In the genomic region with DNA sequence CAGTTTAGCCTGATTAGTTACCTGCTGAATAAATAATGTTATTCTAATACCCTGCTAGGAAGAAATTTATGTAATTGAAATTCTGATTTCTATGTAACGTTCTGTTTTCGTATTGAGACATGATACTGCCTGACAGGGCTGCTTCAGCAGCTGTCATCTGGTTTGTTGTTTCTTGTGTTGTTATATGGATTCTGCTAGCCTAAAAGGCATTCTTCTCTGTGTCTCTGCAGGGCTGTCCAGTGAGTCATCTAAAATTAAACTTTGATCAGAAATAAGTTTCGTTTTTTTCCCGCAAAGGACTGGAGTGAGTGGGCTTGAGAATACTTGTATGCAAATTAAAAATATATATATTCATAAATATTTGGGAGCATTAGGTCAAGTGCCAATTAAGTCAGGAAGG, we compare ENCODE assay signal across 13 cellular contexts.
DNase-seq lines count a peak whose midpoint lies in the region; ATAC-seq and TF ChIP-seq lines count a peak whose summit lies in the region.
"Had no signal": no experiment of that assay in that cellular context is flagged by ENCODE, and none has a peak within 500 bp of the region (broad histone marks: within the 10 kb centered on the region; RNA-seq: fewer than 3 reads in every experiment).

No MANE protein-coding gene starts in this region.

- H3K27ac Mint-ChIP-seq in natural killer cell, result peak overlapping the region; percentile 87 to 91
- H3K27ac Mint-ChIP-seq in natural killer cell treated with Interleukin-12 subunit alpha and Interleukin-12 subunit beta and Interleukin-15 and Interleukin-18, amount 100 ng/mL, for 72 hours, result no peak overlapping the region
- peak overlapping the region; percentile 79 for H3K27ac Mint-ChIP-seq in glutamatergic neuron (ENCODE audit: unreplicated experiment)
- H3K27ac Mint-ChIP-seq: dendritic cell treated with granulocyte-macrophage colony-stimulating factor and Interleukin-4, amounts not matched to agents 40 ng/mL and 50 ng/mL, for 4 days had no signal

- ATAC-seq in natural killer cell (no peak), GM18868 (IDR thresholded peaks at IDR 0.05; ENCODE audit: unreplicated experiment) (no peak)
- no peak for ATAC-seq in natural killer cell treated with Interleukin-12 subunit alpha and Interleukin-12 subunit beta and Interleukin-15 and Interleukin-18, amount 100 ng/mL, for 72 hours
- ATAC-seq: left cardiac atrium had no signal

- no peak for TF ChIP-seq CTCF in natural killer cell (IDR thresholded peaks at IDR 0.05)
- TF ChIP-seq CTCF in VCaP (conservative IDR thresholded peaks at IDR 0.05), result no peak
- no peak for TF ChIP-seq CTCF in glutamatergic neuron (IDR thresholded peaks at IDR 0.05; ENCODE audit: partially characterized antibody, unreplicated experiment)

- H3K36me3 Mint-ChIP-seq in natural killer cell (no peaks in the 10 kb centered on the region), glutamatergic neuron (ENCODE audit: unreplicated experiment) (no peaks in the 10 kb centered on the region)
- H3K36me3 Mint-ChIP-seq in natural killer cell treated with Interleukin-12 subunit alpha and Interleukin-12 subunit beta and Interleukin-15 and Interleukin-18, amount 100 ng/mL, for 72 hours, result no peaks in the 10 kb centered on the region

- H3K9me3 Mint-ChIP-seq in natural killer cell, result no peaks in the 10 kb centered on the region
- H3K9me3 Mint-ChIP-seq in natural killer cell treated with Interleukin-12 subunit alpha and Interleukin-12 subunit beta and Interleukin-15 and Interleukin-18, amount 100 ng/mL, for 72 hours, result no peaks in the 10 kb centered on the region
- peaks cover 11% of the 10 kb centered on the region for H3K9me3 Mint-ChIP-seq in glutamatergic neuron (ENCODE audit: unreplicated experiment)
- H3K9me3 Mint-ChIP-seq: dendritic cell treated with granulocyte-macrophage colony-stimulating factor and Interleukin-4, amounts not matched to agents 40 ng/mL and 50 ng/mL, for 4 days had no signal

- H3K4me3 Mint-ChIP-seq in natural killer cell (no peak overlapping the region), glutamatergic neuron (ENCODE audit: unreplicated experiment) (peak overlapping the region; percentile 61)
- H3K4me3 Mint-ChIP-seq in natural killer cell treated with Interleukin-12 subunit alpha and Interleukin-12 subunit beta and Interleukin-15 and Interleukin-18, amount 100 ng/mL, for 72 hours, result no peak overlapping the region
- H3K4me3 Mint-ChIP-seq: dendritic cell treated with granulocyte-macrophage colony-stimulating factor and Interleukin-4, amounts not matched to agents 40 ng/mL and 50 ng/mL, for 4 days had no signal

- no peak for DNase-seq in natural killer cell
- no peak for DNase-seq in natural killer cell treated with Interleukin-12 subunit alpha and Interleukin-12 subunit beta and Interleukin-15 and Interleukin-18, amount 100 ng/mL, for 72 hours (ENCODE audit: low spot score)
- no peak for DNase-seq in glutamatergic neuron
- DNase-seq in effector CD4-positive, alpha-beta T cell, result no peak
- DNase-seq in NCI-H2196 (lab: John Stamatoyannopoulos, UW; ENCODE audit: unreplicated experiment), result no peak
- no peak for DNase-seq in activated CD4-positive, alpha-beta T cell treated with anti-CD3 and anti-CD28 coated beads, Interleukin-2, amount 50 U/mL, for 4 hours
- DNase-seq: activated CD4-positive, alpha-beta T cell treated with anti-CD3 and anti-CD28 coated beads, Interleukin-2, amount 50 U/mL, for 1 hour; activated naive CD4-positive, alpha-beta T cell treated with Interleukin-2 at 50 U/mL for 16 hours; AML-193; left cardiac atrium had no signal

- intact Hi-C loops in natural killer cell (cut with micrococcal nuclease), result loop anchor here (2.0 kb wide), 1 partner anchor 89 kb away; no protein-coding TSS in a partner anchor

- peak overlapping the region; percentile 66 for H3K27ac ChIP-seq in VCaP

- no peaks in the 10 kb centered on the region for H3K27me3 Mint-ChIP-seq in natural killer cell (ENCODE audit: low read depth in 2 of 2)
- no peaks in the 10 kb centered on the region for H3K27me3 Mint-ChIP-seq in natural killer cell treated with Interleukin-12 subunit alpha and Interleukin-12 subunit beta and Interleukin-15 and Interleukin-18, amount 100 ng/mL, for 72 hours
- H3K27me3 Mint-ChIP-seq in glutamatergic neuron (ENCODE audit: unreplicated experiment), result no peaks in the 10 kb centered on the region
- H3K27me3 Mint-ChIP-seq: dendritic cell treated with granulocyte-macrophage colony-stimulating factor and Interleukin-4, amounts not matched to agents 40 ng/mL and 50 ng/mL, for 4 days had no signal

- H3K4me1 Mint-ChIP-seq in natural killer cell, result peaks cover 82 to 88% of the 10 kb centered on the region in 2 donors
- peaks cover 56 to 70% of the 10 kb centered on the region in 2 donors for H3K4me1 Mint-ChIP-seq in natural killer cell treated with Interleukin-12 subunit alpha and Interleukin-12 subunit beta and Interleukin-15 and Interleukin-18, amount 100 ng/mL, for 72 hours (ENCODE audit: low read depth in 2 of 2)
- peaks cover 38% of the 10 kb centered on the region for H3K4me1 Mint-ChIP-seq in glutamatergic neuron (ENCODE audit: low read depth, unreplicated experiment)

Comparison
In these comparisons a context has a peak if more than half of its experiments do, and no peak if none do; other contexts are left out.
1. H3K27ac Mint-ChIP-seq: peak in natural killer cell (2 of 2) and glutamatergic neuron (single experiment); none in natural killer cell treated with Interleukin-12 subunit alpha and Interleukin-12 subunit beta and Interleukin-15 and Interleukin-18, amount 100 ng/mL, for 72 hours (0 of 2).